Comparison of ENCODE assay signal across 8 cellular contexts in the genomic region with DNA sequence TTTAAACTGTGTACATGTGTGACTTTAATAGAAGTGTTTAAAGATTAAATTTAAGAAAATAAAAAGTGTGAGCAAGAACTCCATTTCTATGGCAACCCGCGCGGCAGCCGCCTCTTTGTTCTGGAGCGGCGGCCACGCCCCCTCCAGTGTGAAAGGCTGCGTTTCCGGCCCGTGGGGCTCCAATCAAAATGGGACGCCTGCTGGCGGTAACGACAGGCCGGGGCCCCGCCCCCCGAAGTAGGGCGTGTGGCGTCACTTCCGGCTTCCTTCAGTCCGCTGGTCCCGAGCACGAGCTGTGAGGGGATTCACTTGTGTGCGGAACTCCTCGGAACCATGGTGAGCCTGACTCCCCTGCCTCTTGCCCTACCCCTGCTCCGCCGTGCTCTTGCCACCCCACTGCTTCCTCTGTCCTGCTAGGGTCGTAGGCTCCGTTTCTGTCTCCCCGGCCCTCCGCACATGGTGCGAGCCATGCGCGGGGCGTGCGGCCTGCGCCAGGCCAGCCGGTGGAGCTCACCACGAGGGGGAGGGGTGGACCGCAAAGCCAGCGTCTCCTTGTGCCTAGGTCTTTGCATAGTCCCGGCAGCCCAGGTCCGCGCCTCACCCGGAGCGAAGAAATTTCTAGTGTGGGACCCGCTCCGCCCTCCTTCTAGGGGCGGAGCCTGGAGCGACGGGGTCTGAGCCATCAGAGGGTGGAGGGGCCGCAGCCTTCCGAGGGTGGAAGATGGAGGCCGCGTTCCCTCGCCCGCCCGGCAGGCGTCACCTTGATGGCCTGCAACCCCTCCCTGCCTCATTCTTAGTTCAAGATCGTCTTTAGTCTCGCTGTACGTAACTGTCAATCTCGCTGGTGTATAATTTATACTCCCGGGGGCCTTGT. TPM values are rescaled to one million over a fixed set of nuclear protein-coding genes. Genes with fewer than 3 reads are reported as not detected.
DNase-seq lines count a peak whose midpoint lies in the region; ATAC-seq, FAIRE-seq and TF ChIP-seq lines count a peak whose summit lies in the region.

A gene (plus strand): TSS at position 271 of the 874 bp plus-strand sequence. CDS start 63 bp downstream, at position 334.

- H2BK5ac ChIP-seq in H1 (ENCODE audit: low read depth, low read length) = peak within 1 kb of the TSS; percentile 99
- H2BK5ac ChIP-seq in mesenchymal stem cell (ENCODE audit: low read depth, low read length, poor library complexity, severe bottlenecking) = peak within 1 kb of the TSS; percentile 36

- no peak for FAIRE-seq in H1 (lab: Jason Lieb, UNC)

- WGBS in H1 (ENCODE audit: extremely low coverage in 1 of 2, insufficient coverage in 1 of 2, insufficient read length in 1 of 2, insufficient replicate concordance in 2 of 2, low coverage in 1 of 2, low lambda C conversion rate in 2 of 2, missing lambda C conversion rate in 1 of 2), 2 experiments = 1% methylated on average over 56 of the region's 63 CpGs; no CpG with 5 or more reads in 1 of the 2 experiments
- WGBS in mesenchymal stem cell = under 1% methylated on average over 63 of the region's 63 CpGs

- H4K91ac ChIP-seq in H1 (replicated peaks; ENCODE audit: insufficient read length, low read length) = peak within 1 kb of the TSS; percentile 48
- H4K91ac ChIP-seq in mesenchymal stem cell (ENCODE audit: low read length) = peak within 1 kb of the TSS; percentile 31

- H3K56ac ChIP-seq in H1 (replicated peaks; ENCODE audit: insufficient read length, low read depth, low read length) = peak within 1 kb of the TSS; percentile 86

- H3K79me1 ChIP-seq in H1 (ENCODE audit: low read depth, low read length) (no peaks in the 10 kb centered on the region), mesenchymal stem cell (replicated peaks; ENCODE audit: low read length, poor library complexity, severe bottlenecking) (peaks cover 8% of the 10 kb centered on the region)

- H2BK120ac ChIP-seq in H1 (replicated peaks; ENCODE audit: low read depth, low read length) = no peak within 1 kb of the TSS
- H2BK120ac ChIP-seq in mesenchymal stem cell (ENCODE audit: low read depth, low read length) = no peak within 1 kb of the TSS

- TF ChIP-seq POLR2A in H1 (IDR thresholded peaks at IDR 0.05; ENCODE audit: control extremely low read depth in 1 of 2, low read depth in 2 of 2, low read length in 2 of 2) = peak; percentile 92 to 98

- H3K4me1 Mint-ChIP-seq in Calu3 (ENCODE audit: low read depth, unreplicated experiment) = peaks cover 6% of the 10 kb centered on the region

- no peak for TF ChIP-seq EP300 in H1 (IDR thresholded peaks at IDR 0.05; ENCODE audit: borderline replicate concordance in 1 of 2, low read depth in 2 of 2, low read length in 2 of 2)

- H3K9me3 Mint-ChIP-seq in Calu3 (ENCODE audit: low read depth, unreplicated experiment) = no peaks in the 10 kb centered on the region

- H2AK5ac ChIP-seq in H1 (ENCODE audit: low read depth, low read length) = peak within 1 kb of the TSS; percentile 34
- no peak within 1 kb of the TSS for H2AK5ac ChIP-seq in mesenchymal stem cell (ENCODE audit: low read length, severe bottlenecking)

- DNase-seq in Calu3 (peak; percentile 99), HUDEP-2 (lab: John Stamatoyannopoulos, UW; ENCODE audit: unreplicated experiment in 76 of 76) (peak in 75 of 76 experiments; percentile 42 to 96 (median 91)), NOMO-1 treated with dmso at 0.1 percent for 144 hours (lab: John Stamatoyannopoulos, UW; ENCODE audit: unreplicated experiment) (peak; percentile 86), H1 (ENCODE audit: low read depth in 1 of 2, low spot score in 2 of 2) (peak; percentile 85 to 96), mesenchymal stem cell (peak; percentile 96)
- DNase-seq in activated CD8-positive, alpha-beta memory T cell treated with anti-CD3 and anti-CD28 coated beads for 48 hours (ENCODE audit: low read depth in 2 of 3, low spot score in 2 of 3) = peak; percentile 87 to 91 (median 89)
- peak; percentile 94 for DNase-seq in stimulated activated CD8-positive, alpha-beta memory T cell treated with anti-CD3 and anti-CD28 coated beads, Interleukin-12 subunit alpha, Interleukin-12 subunit beta, amount 100 ng/mL, for 4 hours (ENCODE audit: low read depth)

- peak within 1 kb of the TSS; percentile 99; the same call in 1 of the 2 replicates for H4K8ac ChIP-seq in H1 (ENCODE audit: extremely low read depth, insufficient read depth, low read length)
- peak within 1 kb of the TSS; percentile 76 for H4K8ac ChIP-seq in mesenchymal stem cell (ENCODE audit: low read length)

- no peaks in the 10 kb centered on the region for H3K27me3 Mint-ChIP-seq in Calu3 (ENCODE audit: unreplicated experiment)

- H3K9me3 ChIP-seq in H1 (ENCODE audit: insufficient read depth in 2 of 2, low read depth in 1 of 2, low read length in 1 of 2) = no peaks in the 10 kb centered on the region
- no peaks in the 10 kb centered on the region for H3K9me3 ChIP-seq in mesenchymal stem cell (ENCODE audit: control insufficient read depth, low read length)

- TF ChIP-seq CTCF in Calu3 (IDR thresholded peaks at IDR 0.05; ENCODE audit: unreplicated experiment) (no peak), H1 (IDR thresholded peaks at IDR 0.05; ENCODE audit: control extremely low read depth in 1 of 3, insufficient read depth in 1 of 3, low read depth in 1 of 3, low read length in 3 of 3) (peak; percentile 17 to 58 (median 48); a peak in 2 of 4 replicates)

- H2BK12ac ChIP-seq in H1 (ENCODE audit: low read depth, low read length) (peak within 1 kb of the TSS; percentile 78), mesenchymal stem cell (ENCODE audit: low read length in 2 of 2) (no peak within 1 kb of the TSS)

- no peak within 1 kb of the TSS for H2BK20ac ChIP-seq in H1 (ENCODE audit: low read length)

- H3K4ac ChIP-seq in H1 (replicated peaks; ENCODE audit: insufficient read length, low read depth, low read length) (peak within 1 kb of the TSS; percentile 72), mesenchymal stem cell (ENCODE audit: low read depth in 1 of 2, low read length in 2 of 2) (peak within 1 kb of the TSS; percentile 26 to 45)

- H3K4me2 ChIP-seq in H1 (ENCODE audit: insufficient read depth in 1 of 2, low read depth in 2 of 2, low read length in 2 of 2) = peak within 1 kb of the TSS; percentile 41 to 91
- H3K4me2 ChIP-seq in mesenchymal stem cell (ENCODE audit: low read length, poor library complexity, severe bottlenecking) = peak within 1 kb of the TSS; percentile 29

- peak; percentile 97 for ATAC-seq in GM21381 (IDR thresholded peaks at IDR 0.05; ENCODE audit: unreplicated experiment)

- H3K14ac ChIP-seq in H1 (ENCODE audit: insufficient read length) (no peak within 1 kb of the TSS), mesenchymal stem cell (ENCODE audit: low read length in 2 of 2) (peak within 1 kb of the TSS in 1 of 2 experiments; percentile 99)

- H3K4me3 ChIP-seq in H1 (ENCODE audit: extremely low read depth in 1 of 4, insufficient read depth in 2 of 4, low read depth in 3 of 4, low read length in 4 of 4) (peak within 1 kb of the TSS; percentile 68 to 99 (median 90)), mesenchymal stem cell (ENCODE audit: insufficient read depth in 1 of 2, low read depth in 1 of 2, low read length in 2 of 2) (peak within 1 kb of the TSS; percentile 84 to 100)

- H4K5ac ChIP-seq in H1 (ENCODE audit: insufficient read length, low read depth, low read length) = peak within 1 kb of the TSS; percentile 88

- no peaks in the 10 kb centered on the region for H3K4me1 ChIP-seq in H1 (replicated peaks in 1 of 4; ENCODE audit: control insufficient read depth in 3 of 4, insufficient read depth in 4 of 4, low read length in 3 of 4)
- H3K4me1 ChIP-seq in mesenchymal stem cell (ENCODE audit: control insufficient read depth, insufficient read depth, low read depth, low read length) = no peaks in the 10 kb centered on the region

- no peak within 1 kb of the TSS for H3K23ac ChIP-seq in H1 (ENCODE audit: insufficient read length)
- H3K23ac ChIP-seq in mesenchymal stem cell (ENCODE audit: low read length in 2 of 2) = peak within 1 kb of the TSS in 1 of 2 experiments; percentile 92

- CTCF ChIA-PET in Calu3 (lab: Charles Lee) = interaction anchor here (0.6 to 1.2 kb wide), 7 partner anchors 14 to 227 kb away, joined by 3 to 4 read pairs (median 3); no protein-coding TSS in a partner anchor
- CTCF ChIA-PET in H1 (lab: Charles Lee; ENCODE audit: partially characterized antibody) = interaction anchor here (0.6 to 8.6 kb wide), 4 partner anchors 15 to 434 kb away, joined by 3 to 69 read pairs (median 4); no protein-coding TSS in a partner anchor

- POLR2A ChIA-PET in H1 (lab: Charles Lee; ENCODE audit: partially characterized antibody) = interaction anchor here (0.6 to 5.2 kb wide), 20 partner anchors 10 to 435 kb away, joined by 3 to 40 read pairs (median 3); a partner anchor contains a TSS

- peak in 1 of 2 experiments; percentile 1; a peak in 1 of 4 replicates for TF ChIP-seq RAD21 in H1 (IDR thresholded peaks at IDR 0.05 in 1 of 2, conservative IDR thresholded peaks at IDR 0.05 in 1 of 2; ENCODE audit: low read depth in 2 of 2, low read length in 2 of 2)

- H2AFZ ChIP-seq in H1 (ENCODE audit: low read length) (peak within 1 kb of the TSS; percentile 54; the same call in 1 of the 2 replicates), mesenchymal stem cell (ENCODE audit: low read depth, low read length) (peak within 1 kb of the TSS; percentile 99)

- H3K36me3 ChIP-seq in H1 (ENCODE audit: control insufficient read depth in 2 of 4, insufficient read depth in 4 of 4, low read length in 3 of 4) (peaks cover 25 to 43% (median 36%) of the 10 kb centered on the region in 4 experiments), mesenchymal stem cell (ENCODE audit: control insufficient read depth in 1 of 2, insufficient read depth in 2 of 2, low read depth in 1 of 2, low read length in 2 of 2) (peaks cover 6 to 39% of the 10 kb centered on the region in 2 experiments)

- peaks cover 60% of the 10 kb centered on the region for H3K36me3 Mint-ChIP-seq in Calu3 (ENCODE audit: insufficient read depth, unreplicated experiment)

- H3K4me3 Mint-ChIP-seq in Calu3 (ENCODE audit: low read depth, unreplicated experiment) = peak within 1 kb of the TSS; percentile 100

- H3K27ac ChIP-seq in H1 (ENCODE audit: low read depth, low read length) (peak within 1 kb of the TSS; percentile 97), mesenchymal stem cell (ENCODE audit: low read length, poor library complexity, severe bottlenecking) (peak within 1 kb of the TSS; percentile 62)

- H2BK15ac ChIP-seq in H1 (ENCODE audit: low read length) (no peak within 1 kb of the TSS), mesenchymal stem cell (ENCODE audit: low read depth, poor library complexity, severe bottlenecking) (no peak within 1 kb of the TSS)

- peak within 1 kb of the TSS; percentile 98 for H3K27ac Mint-ChIP-seq in Calu3 (ENCODE audit: unreplicated experiment)

- H3K9ac ChIP-seq in H1 (replicated peaks in 1 of 4; ENCODE audit: extremely low read depth in 1 of 4, low read depth in 3 of 4, low read length in 3 of 4) (peak within 1 kb of the TSS; percentile 90 to 99 (median 96)), mesenchymal stem cell (ENCODE audit: low read length) (peak within 1 kb of the TSS; percentile 99)

- H3K27me3 ChIP-seq in H1 (replicated peaks in 1 of 4; ENCODE audit: control insufficient read depth in 3 of 4, extremely low read depth in 1 of 4, insufficient read depth in 3 of 4, low read length in 3 of 4) (no peaks in the 10 kb centered on the region), mesenchymal stem cell (ENCODE audit: control insufficient read depth in 1 of 2, insufficient read depth in 1 of 2, low read length in 2 of 2) (no peaks in the 10 kb centered on the region)

- H3K18ac ChIP-seq in H1 (ENCODE audit: extremely low read depth, low read length) (peak within 1 kb of the TSS; percentile 99), mesenchymal stem cell (ENCODE audit: low read depth in 1 of 2, low read length in 2 of 2) (peak within 1 kb of the TSS; percentile 41 to 96)

- H4K20me1 ChIP-seq in H1 (replicated peaks in 1 of 2; ENCODE audit: control insufficient read depth in 1 of 2, insufficient read depth in 2 of 2, low read length in 2 of 2) = peaks cover 5 to 6% of the 10 kb centered on the region in 2 experiments

- intact Hi-C loops in Calu3 (cut with micrococcal nuclease; ENCODE audit: unreplicated experiment) = no loop called here

- H3K23me2 ChIP-seq in H1 (ENCODE audit: low read depth, low read length) = no peaks in the 10 kb centered on the region

- TSS peak; percentile 97 for BruUV-seq in Calu3 (replicated peaks; lab: Mats Ljungman, UMichigan)

- peaks cover 4 to 28% of the 10 kb centered on the region in 2 experiments; a peak in 3 of 4 replicates for H3K79me2 ChIP-seq in H1 (ENCODE audit: control insufficient read depth in 1 of 2, insufficient read depth in 2 of 2, low read length in 2 of 2)

RNA-seq across cellular contexts. Expression of the gene that starts here (rescaled TPM):
- total RNA-seq in Calu3 (2022) = 379 and 410 TPM in 2 replicates
- 409 and 419 TPM in 2 replicates for total RNA-seq in H1 (2021; fragmentation: NEBNext Ultra II Directional; extraction: Animal tissue kit (Norgen Biotek cat#: 25700))
- polyA plus RNA-seq in H1 (2011; rRNA removed) = 153 and 244 TPM in 2 replicates
- 245 TPM for polyA plus RNA-seq in H1 (2011; cell fraction: cytosol; rRNA removed)
- polyA plus RNA-seq in H1 (2011; cell fraction: nucleus; rRNA removed) = 196 TPM
- polyA plus RNA-seq in H1 (2012, experiment 1 of 2) = 288 to 418 TPM (median 317 TPM) in 4 replicates
- polyA plus RNA-seq in H1 (2012, experiment 2 of 2) = 43.3 TPM
- 334 TPM for polyA plus RNA-seq in H1 (2013, experiment 1 of 2)
- 330 TPM for polyA plus RNA-seq in H1 (2013, experiment 2 of 2)
- polyA minus RNA-seq in H1 (2011; rRNA and poly(A)+ RNA removed) = 462 and 568 TPM in 2 replicates
- polyA minus RNA-seq in H1 (2011; cell fraction: cytosol; rRNA and poly(A)+ RNA removed) = 217 TPM
- polyA minus RNA-seq in H1 (2011; cell fraction: nucleus; rRNA and poly(A)+ RNA removed) = 222 TPM
- 186 TPM for polyA plus RNA-seq in mesenchymal stem cell (2013, experiment 1 of 2)
- 194 TPM for polyA plus RNA-seq in mesenchymal stem cell (2013, experiment 2 of 2)

Comparison
In these comparisons a context has a peak if more than half of its experiments do, and no peak if none do; other contexts are left out.
1. Peak in every context shown above with its lines: DNase-seq, ATAC-seq, H3K4me3 ChIP-seq and H3K27ac ChIP-seq.